Comparison of ENCODE assay signal across 10 cellular contexts in genomic region chr6:160282444-160282843, GRCh38. TPM values are rescaled to one million over a fixed set of nuclear protein-coding genes. Genes with fewer than 3 reads are reported as not detected.
"Had no signal": no experiment of that assay in that cellular context is flagged by ENCODE, and none has a peak within 500 bp of the region (broad histone marks: within the 10 kb centered on the region; RNA-seq: fewer than 3 reads in every experiment).

No MANE protein-coding gene starts in this region.

- H3K9ac ChIP-seq: KMS-11 had no signal

- DNase-seq: IMR-90, KBM-7, KG1 had no signal

- H3K27ac ChIP-seq: HL-60, KMS-11 had no signal

- H3K4me2 ChIP-seq: KMS-11 had no signal

- FAIRE-seq: HepG2, HTR-8/SVneo had no signal

- ATAC-seq: HepG2 had no signal

RNA-seq across cellular contexts. Expression of gene SLC22A2, which starts 23.8 kb away (rescaled TPM):
- total RNA-seq: HepG2, HT-29, HT1080, IMR-90 had no signal
- polyA plus RNA-seq: HepG2, IgD-negative memory B cell, IMR-90 had no signal
